Comparison of ENCODE assay signal across 12 cellular contexts in genomic region chr6:117627533-117627932, GRCh38.
"Had no signal": no experiment of that assay in that cellular context is flagged by ENCODE, and none has a peak within 500 bp of the region (broad histone marks: within the 10 kb centered on the region; RNA-seq: fewer than 3 reads in every experiment).

No MANE protein-coding gene starts in this region.

- H3K4me3 Mint-ChIP-seq: GM23338, H9, HFFc6, IgD-negative memory B cell had no signal

- H3K27ac ChIP-seq: HL-60, KMS-11 had no signal

- ATAC-seq: GM23338, HepG2 had no signal

- H3K36me3 Mint-ChIP-seq: IgD-negative memory B cell had no signal

- DNase-seq: H9, HCEC 1CT, HFFc6, Karpas-422, KBM-7 had no signal

- H3K27ac Mint-ChIP-seq: GM23338, H9, HFFc6, IgD-negative memory B cell had no signal

- FAIRE-seq: H1, H54, HepG2 had no signal

- H2AFZ ChIP-seq: GM23338 had no signal

- H3K4me2 ChIP-seq: GM23338, KMS-11 had no signal

- H3K4me1 Mint-ChIP-seq: GM23338, H9, IgD-negative memory B cell had no signal

- H3K9ac ChIP-seq: KMS-11 had no signal

- H3K4me3 ChIP-seq: GM23338 had no signal
